ENCODE assay signal across 24 cellular contexts in genomic region chr2:97068074-97068473, GRCh38.
"Had no signal": no experiment of that assay in that cellular context is flagged by ENCODE, and none has a peak within 500 bp of the region (broad histone marks: within the 10 kb centered on the region; RNA-seq: fewer than 3 reads in every experiment).

No MANE protein-coding gene starts in this region.

- H3K4me3 Mint-ChIP-seq: activated B cell treated with CpG ODN at 0.5 μM for 24 hours; activated CD4-positive, alpha-beta memory T cell treated with anti-CD3 and anti-CD28 coated beads for 36 hours; activated CD4-positive, alpha-beta T cell treated with anti-CD3 and anti-CD28 coated beads, Interleukin-2, amount 10 ng/mL, durations not matched to agents 7 days and 5 days; activated naive CD4-positive, alpha-beta T cell treated with anti-CD3 and anti-CD28 coated beads, Interleukin-2, amount 10 ng/mL, durations not matched to agents 7 days and 5 days; activated naive CD8-positive, alpha-beta T cell treated with anti-CD3 and anti-CD28 coated beads for 36 hours; activated T-cell treated with anti-CD3 and anti-CD28 coated beads, Interleukin-2, amount 50 U/mL, for 72 hours; T-helper 17 cell had no signal

- H3K36me3 ChIP-seq: adrenal gland, breast epithelium, Peyer's patch had no signal

- H3K27me3 ChIP-seq: adrenal gland, breast epithelium, Peyer's patch had no signal

- H3K4me1 ChIP-seq: adrenal gland, breast epithelium, Peyer's patch had no signal

- H3K27ac Mint-ChIP-seq: activated B cell treated with CpG ODN at 0.5 μM for 24 hours; activated CD4-positive, alpha-beta memory T cell treated with anti-CD3 and anti-CD28 coated beads for 36 hours; activated CD4-positive, alpha-beta T cell treated with anti-CD3 and anti-CD28 coated beads, Interleukin-2, amount 10 ng/mL, durations not matched to agents 7 days and 5 days; activated naive CD4-positive, alpha-beta T cell treated with anti-CD3 and anti-CD28 coated beads, Interleukin-2, amount 10 ng/mL, durations not matched to agents 7 days and 5 days; activated naive CD8-positive, alpha-beta T cell treated with anti-CD3 and anti-CD28 coated beads for 36 hours; activated T-cell treated with anti-CD3 and anti-CD28 coated beads, Interleukin-2, amount 50 U/mL, for 72 hours; activated T-helper 2 cell treated with anti-CD3 and anti-CD28 coated beads, Interferon-gamma antibody, Interleukin-2, Interleukin-4, amounts not matched to agents 10 μg/mL and 5 μg/mL and 100 μg/mL, durations not matched to agents 14 hours and 24 hours and 36 hours; T-helper 17 cell had no signal

- H3K27ac ChIP-seq: adrenal gland, breast epithelium, Peyer's patch had no signal

- H3K4me3 ChIP-seq: adrenal gland, breast epithelium, Peyer's patch had no signal

- ATAC-seq: activated T-cell treated with anti-CD3 and anti-CD28 coated beads, Interleukin-2, amount 50 U/mL, for 72 hours; T-helper 17 cell had no signal

- H3K9me3 ChIP-seq: adrenal gland, Peyer's patch had no signal

- DNase-seq: activated B cell treated with CpG ODN at 0.5 μM for 24 hours; activated CD4-positive, alpha-beta memory T cell treated with anti-CD3 and anti-CD28 coated beads for 36 hours; activated CD4-positive, alpha-beta T cell treated with anti-CD3 and anti-CD28 coated beads for 1 hour; activated CD4-positive, alpha-beta T cell treated with anti-CD3 and anti-CD28 coated beads, Interleukin-2, amount 10 ng/mL, durations not matched to agents 7 days and 5 days; activated gamma-delta T cell treated with Interleukin-2 at 50 U/mL for 16 hours; activated naive CD4-positive, alpha-beta T cell treated with anti-CD3 and anti-CD28 coated beads, Interleukin-2, amount 10 ng/mL, durations not matched to agents 7 days and 5 days; activated naive CD8-positive, alpha-beta T cell treated with anti-CD3 and anti-CD28 coated beads for 36 hours; activated T-cell treated with anti-CD3 and anti-CD28 coated beads for 4 hours; activated T-cell treated with anti-CD3 and anti-CD28 coated beads, Interleukin-2, amount 50 U/mL, for 72 hours; adrenal gland; anterior cingulate cortex; IMR-90; Kasumi-1; KBM-7; NCI-H1105 treated with DMSO at 0.1 percent for 48 hours; NCI-H1436 treated with DMSO at 0.1 percent for 48 hours; NCI-H187; NCI-H2081; Peyer's patch; SIG-M5; T-helper 17 cell; T-helper 9 cell had no signal

- H3K4me1 Mint-ChIP-seq: activated CD4-positive, alpha-beta T cell treated with anti-CD3 and anti-CD28 coated beads, Interleukin-2, amount 10 ng/mL, durations not matched to agents 7 days and 5 days; activated naive CD4-positive, alpha-beta T cell treated with anti-CD3 and anti-CD28 coated beads, Interleukin-2, amount 10 ng/mL, durations not matched to agents 7 days and 5 days; activated naive CD8-positive, alpha-beta T cell treated with anti-CD3 and anti-CD28 coated beads for 36 hours; T-helper 17 cell had no signal

- H3K36me3 Mint-ChIP-seq: activated CD4-positive, alpha-beta memory T cell treated with anti-CD3 and anti-CD28 coated beads for 36 hours; activated naive CD4-positive, alpha-beta T cell treated with anti-CD3 and anti-CD28 coated beads, Interleukin-2, amount 10 ng/mL, durations not matched to agents 7 days and 5 days; activated naive CD8-positive, alpha-beta T cell treated with anti-CD3 and anti-CD28 coated beads for 36 hours had no signal

- H3K9me3 Mint-ChIP-seq: activated B cell treated with CpG ODN at 0.5 μM for 24 hours; activated CD4-positive, alpha-beta memory T cell treated with anti-CD3 and anti-CD28 coated beads for 36 hours; activated CD4-positive, alpha-beta T cell treated with anti-CD3 and anti-CD28 coated beads, Interleukin-2, amount 10 ng/mL, durations not matched to agents 7 days and 5 days; activated naive CD4-positive, alpha-beta T cell treated with anti-CD3 and anti-CD28 coated beads, Interleukin-2, amount 10 ng/mL, durations not matched to agents 7 days and 5 days; activated naive CD8-positive, alpha-beta T cell treated with anti-CD3 and anti-CD28 coated beads for 36 hours; activated T-cell treated with anti-CD3 and anti-CD28 coated beads, Interleukin-2, amount 50 U/mL, for 72 hours; activated T-helper 2 cell treated with anti-CD3 and anti-CD28 coated beads, Interferon-gamma antibody, Interleukin-2, Interleukin-4, amounts not matched to agents 10 μg/mL and 5 μg/mL and 100 μg/mL, durations not matched to agents 14 hours and 24 hours and 36 hours had no signal
